In the genomic region with DNA sequence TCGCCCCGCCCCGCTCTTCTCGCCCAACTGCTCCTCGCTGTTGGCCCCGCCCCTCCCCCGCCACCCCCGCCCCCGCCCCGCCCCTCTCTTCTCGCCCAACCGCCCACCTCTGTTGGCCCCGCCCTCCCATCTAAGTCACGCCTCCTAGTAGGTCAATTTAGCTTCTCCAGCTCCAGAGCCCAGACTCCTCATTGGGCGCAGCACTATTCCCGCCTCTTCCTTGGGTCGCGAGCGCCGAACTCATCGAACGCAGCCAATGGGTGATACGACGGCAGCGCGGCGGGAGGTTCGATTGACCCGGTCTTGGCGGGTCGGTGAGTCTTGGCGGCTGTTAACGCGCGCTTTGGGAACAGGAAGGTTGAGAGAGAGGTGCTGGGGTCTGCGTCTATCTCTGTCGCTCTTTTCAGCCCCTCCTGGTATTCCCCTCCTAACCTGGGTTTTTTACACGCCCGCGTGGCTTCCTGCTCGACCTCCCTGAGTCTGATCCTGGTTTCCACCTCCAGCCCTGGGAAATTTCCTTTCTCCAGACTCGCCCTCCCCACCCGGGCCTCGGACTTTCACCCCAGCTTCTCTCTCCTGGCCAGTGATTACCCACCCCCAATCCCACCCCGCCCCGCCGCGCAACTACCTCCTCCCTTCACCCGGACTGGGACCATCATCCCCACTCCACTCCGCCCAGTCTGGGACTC, we compare ENCODE assay signal across 1 cellular context.
TF ChIP-seq lines count a peak whose summit lies in the region.

RAD54L (plus strand) TSS at position 331 of the 689 bp plus-strand sequence. CDS start 643 bp downstream, outside the sequence.

TF ChIP-seq in HEK293, 187 proteins besides CTCF, POLR2A, EP300 and RAD21 (continued from another document and continues in another):
- TF ChIP-seq ZNF529 (tag by site-specific recombination; IDR thresholded peaks at IDR 0.05; ENCODE audit: insufficient replicate concordance) (no peak), ZNF558 (tag by site-specific recombination; IDR thresholded peaks at IDR 0.05) (peak; percentile 15; the same call in 1 of the 2 replicates), SP7 (tag by site-specific recombination; IDR thresholded peaks at IDR 0.05) (peak; percentile 34; the same call in 1 of the 2 replicates), ELK4 (IDR thresholded peaks at IDR 0.05; ENCODE audit: borderline replicate concordance, low read depth, low read length) (no peak), ZBTB48 (tag by site-specific recombination; IDR thresholded peaks at IDR 0.05) (no peak), ZFP69B (tag by site-specific recombination; IDR thresholded peaks at IDR 0.05) (no peak; the same call in 1 of the 2 replicates), ZNF174 (tag by site-specific recombination; IDR thresholded peaks at IDR 0.05) (no peak), PRDM4 (tag by site-specific recombination; IDR thresholded peaks at IDR 0.05) (no peak), ZNF394 (tag by site-specific recombination; IDR thresholded peaks at IDR 0.05; ENCODE audit: borderline replicate concordance) (0 out of 2 replicates have a peak, but pooled peaks have one; percentile 38), ZBTB11 (tag by site-specific recombination; conservative IDR thresholded peaks at IDR 0.05; ENCODE audit: low read depth) (0 out of 2 replicates have a peak, but pooled peaks have one; percentile 17), ZNF791 (tag by site-specific recombination; IDR thresholded peaks at IDR 0.05) (no peak), ZBTB44 (tag by site-specific recombination; IDR thresholded peaks at IDR 0.05) (no peak), ZNF302 (tag by site-specific recombination; IDR thresholded peaks at IDR 0.05; ENCODE audit: low read depth) (no peak), ZNF416 (tag by site-specific recombination; IDR thresholded peaks at IDR 0.05) (no peak), ZNF214 (tag by site-specific recombination; IDR thresholded peaks at IDR 0.05; ENCODE audit: borderline replicate concordance) (no peak), ZNF596 (tag by site-specific recombination; IDR thresholded peaks at IDR 0.05) (peak; percentile 59; the same call in 1 of the 2 replicates), REPIN1 (tag by site-specific recombination; IDR thresholded peaks at IDR 0.05; ENCODE audit: low read depth) (no peak), ZNF10 (tag by site-specific recombination; IDR thresholded peaks at IDR 0.05) (no peak), ZNF530 (tag by site-specific recombination; IDR thresholded peaks at IDR 0.05; ENCODE audit: low read depth) (no peak), ZNF16 (tag by site-specific recombination; IDR thresholded peaks at IDR 0.05; ENCODE audit: low read depth) (no peak), ZNF660 (tag by site-specific recombination; IDR thresholded peaks at IDR 0.05) (peak; percentile 70), ZNF157 (tag by site-specific recombination; IDR thresholded peaks at IDR 0.05) (no peak), MZF1 (tag by site-specific recombination; IDR thresholded peaks at IDR 0.05; ENCODE audit: borderline replicate concordance) (no peak), ZNF514 (tag by site-specific recombination; IDR thresholded peaks at IDR 0.05) (no peak), ZNF341 (tag by site-specific recombination; IDR thresholded peaks at IDR 0.05; ENCODE audit: low read depth) (peak; percentile 92), ZBTB49 (tag by site-specific recombination; IDR thresholded peaks at IDR 0.05; ENCODE audit: low read depth) (no peak), ZNF37A (tag by site-specific recombination; IDR thresholded peaks at IDR 0.05) (no peak), ZNF26 (tag by site-specific recombination; IDR thresholded peaks at IDR 0.05) (no peak), ZNF76 (tag by site-specific recombination; IDR thresholded peaks at IDR 0.05; ENCODE audit: borderline replicate concordance, low read depth) (peak; percentile 46; the same call in 1 of the 2 replicates), ZBTB21 (tag by site-specific recombination; IDR thresholded peaks at IDR 0.05) (peak; percentile 53; the same call in 1 of the 2 replicates), ZSCAN5A (tag by site-specific recombination; IDR thresholded peaks at IDR 0.05) (no peak), ZNF366 (tag by site-specific recombination; conservative IDR thresholded peaks at IDR 0.05) (no peak), ZSCAN30 (tag by site-specific recombination; IDR thresholded peaks at IDR 0.05) (0 out of 2 replicates have a peak, but pooled peaks have one; percentile 56), ZSCAN23 (tag by site-specific recombination; IDR thresholded peaks at IDR 0.05) (peak; percentile 68; the same call in 1 of the 2 replicates), ZNF629 (tag by site-specific recombination; IDR thresholded peaks at IDR 0.05) (no peak; the same call in none of the 2 replicates), ZNF555 (tag by site-specific recombination; conservative IDR thresholded peaks at IDR 0.05) (no peak), KLF10 (tag by site-specific recombination; IDR thresholded peaks at IDR 0.05) (peak; percentile 91), ZNF548 (tag by site-specific recombination; IDR thresholded peaks at IDR 0.05) (no peak), RBAK (tag by site-specific recombination; IDR thresholded peaks at IDR 0.05) (no peak), SP3 (tag by site-specific recombination; IDR thresholded peaks at IDR 0.05) (peak; percentile 96)
- TF ChIP-seq, protein P1, sequence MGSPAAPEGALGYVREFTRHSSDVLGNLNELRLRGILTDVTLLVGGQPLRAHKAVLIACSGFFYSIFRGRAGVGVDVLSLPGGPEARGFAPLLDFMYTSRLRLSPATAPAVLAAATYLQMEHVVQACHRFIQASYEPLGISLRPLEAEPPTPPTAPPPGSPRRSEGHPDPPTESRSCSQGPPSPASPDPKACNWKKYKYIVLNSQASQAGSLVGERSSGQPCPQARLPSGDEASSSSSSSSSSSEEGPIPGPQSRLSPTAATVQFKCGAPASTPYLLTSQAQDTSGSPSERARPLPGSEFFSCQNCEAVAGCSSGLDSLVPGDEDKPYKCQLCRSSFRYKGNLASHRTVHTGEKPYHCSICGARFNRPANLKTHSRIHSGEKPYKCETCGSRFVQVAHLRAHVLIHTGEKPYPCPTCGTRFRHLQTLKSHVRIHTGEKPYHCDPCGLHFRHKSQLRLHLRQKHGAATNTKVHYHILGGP (tag by site-specific recombination; IDR thresholded peaks at IDR 0.05) = no peak
- TF ChIP-seq, protein P2, sequence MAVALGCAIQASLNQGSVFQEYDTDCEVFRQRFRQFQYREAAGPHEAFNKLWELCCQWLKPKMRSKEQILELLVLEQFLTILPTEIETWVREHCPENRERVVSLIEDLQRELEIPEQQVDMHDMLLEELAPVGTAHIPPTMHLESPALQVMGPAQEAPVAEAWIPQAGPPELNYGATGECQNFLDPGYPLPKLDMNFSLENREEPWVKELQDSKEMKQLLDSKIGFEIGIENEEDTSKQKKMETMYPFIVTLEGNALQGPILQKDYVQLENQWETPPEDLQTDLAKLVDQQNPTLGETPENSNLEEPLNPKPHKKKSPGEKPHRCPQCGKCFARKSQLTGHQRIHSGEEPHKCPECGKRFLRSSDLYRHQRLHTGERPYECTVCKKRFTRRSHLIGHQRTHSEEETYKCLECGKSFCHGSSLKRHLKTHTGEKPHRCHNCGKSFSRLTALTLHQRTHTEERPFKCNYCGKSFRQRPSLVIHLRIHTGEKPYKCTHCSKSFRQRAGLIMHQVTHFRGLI (tag by site-specific recombination; IDR thresholded peaks at IDR 0.05) = peak; percentile 78; the same call in 1 of the 2 replicates
